ENCODE assay signal across 8 cellular contexts in genomic region chr14:106694638-106695393, GRCh38.
DNase-seq lines count a peak whose midpoint lies in the region; ATAC-seq and TF ChIP-seq lines count a peak whose summit lies in the region.

No MANE protein-coding gene starts in this region.

- no peaks in the 10 kb centered on the region for H3K27me3 Mint-ChIP-seq in stimulated activated memory B cell treated with anti-CD40 and anti-IgM and Interleukin-4, amounts not matched to agents 10 μg/mL and 1 μg/mL and 100 μg/mL, for 72 hours

- TF ChIP-seq CTCF in VCaP (conservative IDR thresholded peaks at IDR 0.05) = peak; percentile 68

- H3K9me3 Mint-ChIP-seq in stimulated activated memory B cell treated with anti-CD40 and anti-IgM and Interleukin-4, amounts not matched to agents 10 μg/mL and 1 μg/mL and 100 μg/mL, for 72 hours = peaks cover 3% of the 10 kb centered on the region

- H3K36me3 Mint-ChIP-seq in stimulated activated memory B cell treated with anti-CD40 and anti-IgM and Interleukin-4, amounts not matched to agents 10 μg/mL and 1 μg/mL and 100 μg/mL, for 72 hours = no peaks in the 10 kb centered on the region

- H3K27ac ChIP-seq in VCaP = no peak overlapping the region

- peak; percentile 2 for DNase-seq in DMS53 treated with DMSO at 0.1 percent for 48 hours (lab: John Stamatoyannopoulos, UW; ENCODE audit: unreplicated experiment)
- peak; percentile 60 for DNase-seq in effector CD8-positive, alpha-beta T cell (lab: John Stamatoyannopoulos, UW)
- DNase-seq in A172 (ENCODE audit: low spot score) = no peak

- peaks cover 20% of the 10 kb centered on the region for H3K4me1 Mint-ChIP-seq in stimulated activated memory B cell treated with anti-CD40 and anti-IgM and Interleukin-4, amounts not matched to agents 10 μg/mL and 1 μg/mL and 100 μg/mL, for 72 hours

- H3K27ac Mint-ChIP-seq in stimulated activated memory B cell treated with anti-CD40 and anti-IgM and Interleukin-4, amounts not matched to agents 10 μg/mL and 1 μg/mL and 100 μg/mL, for 72 hours = peak overlapping the region; percentile 67

- peak overlapping the region; percentile 72 for H3K4me3 Mint-ChIP-seq in stimulated activated memory B cell treated with anti-CD40 and anti-IgM and Interleukin-4, amounts not matched to agents 10 μg/mL and 1 μg/mL and 100 μg/mL, for 72 hours

- ATAC-seq in HG03354 (IDR thresholded peaks at IDR 0.05; ENCODE audit: poor library complexity, severe bottlenecking, unreplicated experiment) (peak; percentile 46), GM21381 (IDR thresholded peaks at IDR 0.05; ENCODE audit: unreplicated experiment) (no peak), GM21367 (IDR thresholded peaks at IDR 0.05; ENCODE audit: unreplicated experiment) (no peak)
- ATAC-seq in stimulated activated memory B cell treated with anti-CD40 and anti-IgM and Interleukin-4, amounts not matched to agents 10 μg/mL and 1 μg/mL and 100 μg/mL, for 72 hours = peak; percentile 90

Comparison
In these comparisons a context has a peak if more than half of its experiments do, and no peak if none do; other contexts are left out.
1. ATAC-seq: peak in HG03354 (single experiment) and stimulated activated memory B cell treated with anti-CD40 and anti-IgM and Interleukin-4, amounts not matched to agents 10 μg/mL and 1 μg/mL and 100 μg/mL, for 72 hours (single experiment); none in GM21381 (single experiment) and GM21367 (single experiment).